1 cellular context compared by ENCODE assay signal in genomic region chr13:106474906-106475305, GRCh38.
TF ChIP-seq lines count a peak whose summit lies in the region.

No MANE protein-coding gene starts in this region.

TF ChIP-seq in GM23338, 12 proteins besides CTCF, POLR2A, EP300 and RAD21:
- TF ChIP-seq ZNF462 (CRISPR knock-in tag; IDR thresholded peaks at IDR 0.05) (no peak), NANOG (IDR thresholded peaks at IDR 0.05; ENCODE audit: borderline replicate concordance) (no peak), REST (IDR thresholded peaks at IDR 0.05; ENCODE audit: unreplicated experiment) (no peak), EZH2phosphoT487 (IDR thresholded peaks at IDR 0.05; ENCODE audit: unreplicated experiment) (no peak), JUNB (IDR thresholded peaks at IDR 0.05; ENCODE audit: unreplicated experiment) (no peak), ZNF331 (CRISPR knock-in tag; IDR thresholded peaks at IDR 0.05; ENCODE audit: low read depth) (no peak), ZNF114 (CRISPR knock-in tag; IDR thresholded peaks at IDR 0.05) (no peak), ETS1 (IDR thresholded peaks at IDR 0.05) (no peak), POLR2AphosphoS5 (IDR thresholded peaks at IDR 0.05; ENCODE audit: low read depth) (no peak), CREB1 (CRISPR knock-in tag; IDR thresholded peaks at IDR 0.05; ENCODE audit: low read depth) (no peak), STAT1 (IDR thresholded peaks at IDR 0.05; ENCODE audit: unreplicated experiment) (no peak), EZH2 (IDR thresholded peaks at IDR 0.05; ENCODE audit: low read depth, unreplicated experiment) (no peak)
